26 cellular contexts compared by ENCODE assay signal in genomic region chr1:82686774-82687173, GRCh38.
DNase-seq lines count a peak whose midpoint lies in the region; ATAC-seq, FAIRE-seq and TF ChIP-seq lines count a peak whose summit lies in the region.
"Had no signal": no experiment of that assay in that cellular context is flagged by ENCODE, and none has a peak within 500 bp of the region (broad histone marks: within the 10 kb centered on the region; RNA-seq: fewer than 3 reads in every experiment).

No MANE protein-coding gene starts in this region.

- no peak overlapping the region for H3K23ac ChIP-seq in IMR-90 (ENCODE audit: low read depth, low read length)

- no peak overlapping the region for H3K14ac ChIP-seq in IMR-90 (replicated peaks; ENCODE audit: low read depth, low read length)

- CTCF ChIA-PET in A549 (lab: Yijun Ruan, JAX) (interaction anchor here (0.6 kb wide), 1 partner anchor 928 kb away, joined by 3 read pairs; no protein-coding TSS in a partner anchor), IMR-90 (lab: Yijun Ruan, JAX) (no interaction called here), K562 (lab: Yijun Ruan, JAX; ENCODE audit: low intra/inter-chr PET ratio) (no interaction called here), HepG2 (lab: Yijun Ruan, JAX; ENCODE audit: low intra/inter-chr PET ratio, low total read pairs) (no interaction called here)

- H3K79me2 ChIP-seq in K562 (ENCODE audit: control insufficient read depth, insufficient read depth, low read length) (no peaks in the 10 kb centered on the region), HepG2 (ENCODE audit: insufficient read depth, low read length) (no peaks in the 10 kb centered on the region)

- H2BK15ac ChIP-seq in IMR-90 (ENCODE audit: low read depth, low read length) = no peak overlapping the region

- FAIRE-seq in A549 (lab: Jason Lieb, UNC) (no peak), K562 (lab: Jason Lieb, UNC) (no peak), HepG2 (lab: Jason Lieb, UNC) (no peak)
- FAIRE-seq: GM12878, GM12892, GM18507, GM19239 had no signal

- H2AFZ ChIP-seq in IMR-90 (replicated peaks; ENCODE audit: low read length, poor library complexity) = no peak overlapping the region
- H2AFZ ChIP-seq in K562 (ENCODE audit: low read depth, low read length) = no peak overlapping the region
- no peak overlapping the region for H2AFZ ChIP-seq in HepG2 (ENCODE audit: low read length)

- H2BK20ac ChIP-seq in IMR-90 (ENCODE audit: low read depth, low read length) = no peak overlapping the region

- in situ Hi-C loops in IMR-90 (cut with MboI; ENCODE audit: low sequenced_read_pairs) = no loop called here
- in situ Hi-C loops in K562 (cut with MboI) = no loop called here
- in situ Hi-C loops in HepG2 (cut with HindIII; ENCODE audit: extremely low pct_ligation_motif_present, low pct_unique_long_range_greater_than_20kb) = no loop called here

- no peak for TF ChIP-seq EP300 in A549 (IDR thresholded peaks at IDR 0.05)
- TF ChIP-seq EP300 in K562 (IDR thresholded peaks at IDR 0.05; ENCODE audit: low read length) = no peak
- TF ChIP-seq EP300 in HepG2 (IDR thresholded peaks at IDR 0.05; ENCODE audit: low read depth in 2 of 2, low read length in 2 of 2) = no peak
- no peak for TF ChIP-seq EP300 in HepG2 (CRISPR knock-in tag; IDR thresholded peaks at IDR 0.05; ENCODE audit: borderline replicate concordance)

- no peak overlapping the region for H2BK120ac ChIP-seq in IMR-90 (ENCODE audit: low read depth, low read length)

- no peak overlapping the region for H3K56ac ChIP-seq in IMR-90 (ENCODE audit: extremely low read depth, insufficient read depth, low read length)

- no peak overlapping the region for H3K27ac ChIP-seq in A549
- H3K27ac ChIP-seq in IMR-90 (ENCODE audit: insufficient read depth, low read length) = no peak overlapping the region
- no peak overlapping the region for H3K27ac ChIP-seq in K562 (ENCODE audit: extremely low read depth, low read depth, low read length)
- H3K27ac ChIP-seq in HepG2 (ENCODE audit: extremely low read length, insufficient read depth, low read length) = no peak overlapping the region
- H3K27ac ChIP-seq: 22Rv1; BLaER1 treated with 17β-estradiol and CSF1 and Interleukin-3, amounts not matched to agents 10 nM and 100 nM had no signal

- H3K9me1 ChIP-seq in IMR-90 (ENCODE audit: insufficient read depth, low read length) (no peaks in the 10 kb centered on the region), K562 (ENCODE audit: control insufficient read depth, insufficient read depth, low read length) (no peaks in the 10 kb centered on the region)

- H3K27me3 ChIP-seq in IMR-90 (ENCODE audit: control insufficient read depth, insufficient read depth, low read length) (no peaks in the 10 kb centered on the region), K562 (ENCODE audit: control insufficient read depth in 2 of 2, insufficient read depth in 2 of 2, low read length in 2 of 2) (no peaks in the 10 kb centered on the region), HepG2 (ENCODE audit: control insufficient read depth in 1 of 2, insufficient read depth in 2 of 2, low read length in 2 of 2) (no peaks in the 10 kb centered on the region)
- H3K27me3 ChIP-seq: BLaER1 treated with 17β-estradiol and CSF1 and Interleukin-3, amounts not matched to agents 10 nM and 100 nM had no signal

- no peak overlapping the region for H3K4me2 ChIP-seq in A549
- H3K4me2 ChIP-seq in IMR-90 (ENCODE audit: low read depth, low read length) = no peak overlapping the region
- H3K4me2 ChIP-seq in K562 (ENCODE audit: insufficient read depth, low read length) = no peak overlapping the region
- no peak overlapping the region for H3K4me2 ChIP-seq in HepG2 (ENCODE audit: low read depth, low read length)
- H3K4me2 ChIP-seq: BLaER1 treated with 17β-estradiol and CSF1 and Interleukin-3, amounts not matched to agents 10 nM and 100 nM had no signal

- H3K9ac ChIP-seq in IMR-90 (ENCODE audit: low read depth, low read length) (no peak overlapping the region), K562 (ENCODE audit: insufficient read depth in 1 of 2, low read depth in 2 of 2, low read length in 2 of 2) (no peak overlapping the region), HepG2 (ENCODE audit: insufficient read depth, low read depth, low read length) (no peak overlapping the region)
- H3K9ac ChIP-seq: BLaER1 treated with 17β-estradiol and CSF1 and Interleukin-3, amounts not matched to agents 10 nM and 100 nM had no signal

- no peak overlapping the region for H4K5ac ChIP-seq in IMR-90 (ENCODE audit: low read depth, low read length)

- no peak overlapping the region for H4K91ac ChIP-seq in IMR-90 (ENCODE audit: insufficient read depth, low read depth, low read length)

- no peak overlapping the region for H2AK9ac ChIP-seq in IMR-90 (replicated peaks; ENCODE audit: low read depth, low read length, poor library complexity)

- POLR2A ChIA-PET in A549 (lab: Yijun Ruan, JAX) = no interaction called here
- POLR2A ChIA-PET in IMR-90 (lab: Charles Lee; ENCODE audit: unreplicated experiment) = no interaction called here
- POLR2A ChIA-PET in K562 (lab: Yijun Ruan, JAX) = no interaction called here
- POLR2A ChIA-PET in HepG2 (lab: Yijun Ruan, JAX) = no interaction called here

- H3K36me3 ChIP-seq in IMR-90 (ENCODE audit: control insufficient read depth, insufficient read depth, low read length) (no peaks in the 10 kb centered on the region), K562 (ENCODE audit: control insufficient read depth, insufficient read depth, low read length) (no peaks in the 10 kb centered on the region), HepG2 (replicated peaks in 1 of 2; ENCODE audit: control insufficient read depth in 1 of 2, insufficient read depth in 2 of 2, low read length in 2 of 2) (no peaks in the 10 kb centered on the region)
- H3K36me3 ChIP-seq: BLaER1 treated with 17β-estradiol and CSF1 and Interleukin-3, amounts not matched to agents 10 nM and 100 nM had no signal

- BruUV-seq in IMR-90 (replicated peaks; lab: Mats Ljungman, UMichigan) = no TSS peak
- BruUV-seq in K562 (replicated peaks; lab: Mats Ljungman, UMichigan) = no TSS peak
- no TSS peak for BruUV-seq in HepG2 (replicated peaks; lab: Mats Ljungman, UMichigan)

- dilution Hi-C loops in IMR-90 (cut with HindIII; ENCODE audit: low sequenced_read_pairs, unreplicated experiment) = no loop called here

- TF ChIP-seq CTCF in A549 (IDR thresholded peaks at IDR 0.05) = no peak
- TF ChIP-seq CTCF in IMR-90 (conservative IDR thresholded peaks at IDR 0.05; ENCODE audit: low read depth, low read length) = no peak
- TF ChIP-seq CTCF in K562 (IDR thresholded peaks at IDR 0.05 in 2 of 3, conservative IDR thresholded peaks at IDR 0.05 in 1 of 3; ENCODE audit: insufficient read depth in 2 of 3, low read depth in 1 of 3, low read length in 3 of 3) = no peak
- no peak for TF ChIP-seq CTCF in HepG2 (CRISPR knock-in tag; IDR thresholded peaks at IDR 0.05)

- no peak overlapping the region for H3K18ac ChIP-seq in IMR-90 (ENCODE audit: low read depth, low read length)

- H4K8ac ChIP-seq in IMR-90 (ENCODE audit: low read depth in 2 of 2, low read length in 2 of 2) = no peak overlapping the region

- no peak overlapping the region for H3K4ac ChIP-seq in IMR-90 (ENCODE audit: low read depth, low read length)

- DNase-seq in A549 (ENCODE audit: low read depth in 1 of 2, low spot score in 1 of 2) (no peak), IMR-90 (no peak), K562 (ENCODE audit: extremely low read depth in 1 of 4, low spot score in 3 of 4) (no peak), HepG2 (ENCODE audit: low spot score) (no peak)
- DNase-seq in activated CD4-positive, alpha-beta T cell treated with anti-CD3 and anti-CD28 coated beads, Interleukin-2, amount 50 U/mL, for 48 hours = no peak
- DNase-seq in activated CD4-positive, alpha-beta T cell treated with anti-CD3 and anti-CD28 coated beads, Interleukin-2, amount 50 U/mL, for 1 hour = no peak
- DNase-seq: AML-193; CD4-positive, alpha-beta memory T cell; CD4-positive, CD25-positive, alpha-beta regulatory T cell; CD8-positive, alpha-beta memory T cell; COR-L47; DMS 273 treated with DMSO at 0.1 percent for 48 hours; DMS153; DMS53; DMS79; DND-41; EL; GDM1 had no signal

- H3K4me1 ChIP-seq in A549 = no peaks in the 10 kb centered on the region
- H3K4me1 ChIP-seq in IMR-90 (ENCODE audit: control insufficient read depth, insufficient read depth, low read length) = no peaks in the 10 kb centered on the region
- no peaks in the 10 kb centered on the region for H3K4me1 ChIP-seq in K562 (replicated peaks in 1 of 2; ENCODE audit: control insufficient read depth in 2 of 2, insufficient read depth in 2 of 2, low read length in 2 of 2)
- no peaks in the 10 kb centered on the region for H3K4me1 ChIP-seq in HepG2 (ENCODE audit: insufficient read depth, low read length)
- H3K4me1 ChIP-seq: BLaER1 treated with 17β-estradiol and CSF1 and Interleukin-3, amounts not matched to agents 10 nM and 100 nM had no signal

- H3K79me1 ChIP-seq in IMR-90 (ENCODE audit: low read depth in 1 of 2, low read length in 2 of 2) = no peaks in the 10 kb centered on the region

- H4K20me1 ChIP-seq in IMR-90 (ENCODE audit: insufficient read depth, low read length) (no peaks in the 10 kb centered on the region), K562 (replicated peaks; ENCODE audit: control insufficient read depth, insufficient read depth, low read length) (no peaks in the 10 kb centered on the region), HepG2 (ENCODE audit: insufficient read depth, low read length) (no peaks in the 10 kb centered on the region)
- H4K20me1 ChIP-seq: BLaER1 treated with 17β-estradiol and CSF1 and Interleukin-3, amounts not matched to agents 10 nM and 100 nM had no signal

- no peak overlapping the region for H2AK5ac ChIP-seq in IMR-90 (ENCODE audit: low read depth, low read length)

- H2BK5ac ChIP-seq in IMR-90 (ENCODE audit: low read depth, low read length, poor library complexity, severe bottlenecking) = no peak overlapping the region

- intact Hi-C loops in IMR-90 (cut with micrococcal nuclease) (no loop called here), K562 (cut with micrococcal nuclease) (no loop called here), HepG2 (cut with micrococcal nuclease; ENCODE audit: unreplicated experiment) (no loop called here)

- TF ChIP-seq POLR2A in A549 (IDR thresholded peaks at IDR 0.05; ENCODE audit: low read length) (no peak), IMR-90 (IDR thresholded peaks at IDR 0.05; ENCODE audit: low read depth, low read length) (no peak), K562 (conservative IDR thresholded peaks at IDR 0.05) (no peak), HepG2 (IDR thresholded peaks at IDR 0.05; ENCODE audit: insufficient read depth in 1 of 2, low read depth in 2 of 2, low read length in 2 of 2) (no peak)

- H3K4me3 ChIP-seq in A549 (no peak overlapping the region), IMR-90 (ENCODE audit: insufficient read depth, low read depth, low read length) (no peak overlapping the region), K562 (no peak overlapping the region), HepG2 (replicated peaks in 1 of 3; ENCODE audit: insufficient read depth in 1 of 3, low read depth in 2 of 3, low read length in 3 of 3) (no peak overlapping the region)
- H3K4me3 ChIP-seq: BLaER1 treated with 17β-estradiol and CSF1 and Interleukin-3, amounts not matched to agents 10 nM and 100 nM; GM12878 had no signal

- no peak for ATAC-seq in A549
- ATAC-seq in IMR-90 (ENCODE audit: low read depth) = no peak
- ATAC-seq in K562 = no peak
- no peak for ATAC-seq in HepG2
- no peak for ATAC-seq in GM21526 (IDR thresholded peaks at IDR 0.05; ENCODE audit: low FRiP score, unreplicated experiment)
- no peak for ATAC-seq in HG03565 (IDR thresholded peaks at IDR 0.05; ENCODE audit: unreplicated experiment)
- ATAC-seq: GM12878 had no signal

- TF ChIP-seq RAD21 in A549 (conservative IDR thresholded peaks at IDR 0.05 in 1 of 2, IDR thresholded peaks at IDR 0.05 in 1 of 2) (no peak), IMR-90 (IDR thresholded peaks at IDR 0.05; ENCODE audit: low read length) (no peak), K562 (CRISPR knock-in tag; conservative IDR thresholded peaks at IDR 0.05 in 1 of 2, IDR thresholded peaks at IDR 0.05 in 1 of 2) (no peak), HepG2 (CRISPR knock-in tag; IDR thresholded peaks at IDR 0.05) (no peak)

- no peaks in the 10 kb centered on the region for H3K9me3 ChIP-seq in A549
- peaks cover 12% of the 10 kb centered on the region for H3K9me3 ChIP-seq in IMR-90 (ENCODE audit: control insufficient read depth, insufficient read depth, low read length)
- H3K9me3 ChIP-seq in K562 (replicated peaks; ENCODE audit: control insufficient read depth, insufficient read depth, low read depth, low read length) = no peaks in the 10 kb centered on the region
- H3K9me3 ChIP-seq in HepG2 (ENCODE audit: low read length) = peaks cover 71% of the 10 kb centered on the region
